14 cellular contexts compared by ENCODE assay signal in genomic region chr13:102191951-102192461, GRCh38.
DNase-seq lines count a peak whose midpoint lies in the region; TF ChIP-seq lines count a peak whose summit lies in the region.
"Had no signal": no experiment of that assay in that cellular context is flagged by ENCODE, and none has a peak within 500 bp of the region (broad histone marks: within the 10 kb centered on the region; RNA-seq: fewer than 3 reads in every experiment).

No MANE protein-coding gene starts in this region.

- no peak overlapping the region for H3K4me3 ChIP-seq in cardiac fibroblast (replicated peaks in 1 of 2; ENCODE audit: low read depth in 2 of 2, low read length in 2 of 2)
- H3K4me3 ChIP-seq: Peyer's patch, smooth muscle cell had no signal

- TF ChIP-seq CTCF in cardiac fibroblast (IDR thresholded peaks at IDR 0.05; ENCODE audit: low read depth, low read length) = no peak

- DNase-seq in Daoy (ENCODE audit: low read depth) (peak; percentile 57), NCI-H460 (ENCODE audit: extremely low read depth, low read depth) (peak; percentile 18), cardiac fibroblast (ENCODE audit: low read depth in 2 of 2) (peak; percentile 8 to 47), myocyte (ENCODE audit: low read depth) (peak; percentile 1), C1 segment of cervical spinal cord (lab: John Stamatoyannopoulos, UW) (no peak), NCI-H2081 (lab: John Stamatoyannopoulos, UW) (no peak)
- DNase-seq in activated effector memory CD4-positive, alpha-beta T cell treated with Interleukin-2 at 50 U/mL for 16 hours = no peak
- DNase-seq in activated CD8-positive, alpha-beta memory T cell treated with anti-CD3 and anti-CD28 coated beads for 24 hours = no peak
- DNase-seq: CD8-positive, alpha-beta memory T cell; left cardiac atrium; NCI-H2171 treated with DMSO at 0.1 percent for 48 hours; Peyer's patch; T1000 had no signal

Comparison
In these comparisons a context has a peak if more than half of its experiments do, and no peak if none do; other contexts are left out.
1. DNase-seq: peak in Daoy (single experiment), NCI-H460 (single experiment), cardiac fibroblast (2 of 2) and myocyte (single experiment); none in C1 segment of cervical spinal cord (0 of 14), NCI-H2081 (0 of 2), activated effector memory CD4-positive, alpha-beta T cell treated with Interleukin-2 at 50 U/mL for 16 hours (single experiment) and activated CD8-positive, alpha-beta memory T cell treated with anti-CD3 and anti-CD28 coated beads for 24 hours (single experiment).